Comparison of ENCODE assay signal across 24 cellular contexts in genomic region chr2:58731488-58731869, GRCh38.
DNase-seq lines count a peak whose midpoint lies in the region; ATAC-seq and TF ChIP-seq lines count a peak whose summit lies in the region.
"Had no signal": no experiment of that assay in that cellular context is flagged by ENCODE, and none has a peak within 500 bp of the region (broad histone marks: within the 10 kb centered on the region; RNA-seq: fewer than 3 reads in every experiment).

No MANE protein-coding gene starts in this region.

- H3K27ac Mint-ChIP-seq in stimulated activated naive B cell treated with anti-CD40 and anti-IgM and Interleukin-4, amounts not matched to agents 10 μg/mL and 1 μg/mL and 100 μg/mL, for 72 hours = no peak overlapping the region
- H3K27ac Mint-ChIP-seq: activated B cell treated with CpG ODN at 0.5 μM for 24 hours; activated CD4-positive, alpha-beta memory T cell treated with anti-CD3 and anti-CD28 coated beads for 36 hours; CD4-positive, alpha-beta memory T cell; T-helper 1 cell treated with Interleukin-12 subunit alpha and Interleukin-12 subunit beta and Interleukin-4 antibody, amounts not matched to agents 30 μg/mL and 1 μg/mL, for 36 hours had no signal

- CTCF ChIA-PET in HEK293 (lab: Yijun Ruan, JAX) = interaction anchor here (0.5 kb wide), 1 partner anchor 1943 kb away, joined by 4 read pairs; no protein-coding TSS in a partner anchor

- H3K4me1 ChIP-seq in HEK293 (ENCODE audit: control insufficient read depth, insufficient read depth, low read length) = peaks cover 11% of the 10 kb centered on the region; the same call in 1 of the 2 replicates
- H3K4me1 ChIP-seq: prostate gland had no signal

- POLR2A ChIA-PET in HEK293 (lab: Yijun Ruan, JAX) = interaction anchor here (0.9 kb wide), 1 partner anchor 97 kb away, joined by 3 read pairs; no protein-coding TSS in a partner anchor

- H3K4me3 Mint-ChIP-seq in stimulated activated naive B cell treated with anti-CD40 and anti-IgM and Interleukin-4, amounts not matched to agents 10 μg/mL and 1 μg/mL and 100 μg/mL, for 72 hours = peak overlapping the region in 1 of 2 donors; percentile 4
- H3K4me3 Mint-ChIP-seq: activated B cell treated with CpG ODN at 0.5 μM for 24 hours; activated CD4-positive, alpha-beta memory T cell treated with anti-CD3 and anti-CD28 coated beads for 36 hours; CD4-positive, alpha-beta memory T cell; T-helper 1 cell treated with Interleukin-12 subunit alpha and Interleukin-12 subunit beta and Interleukin-4 antibody, amounts not matched to agents 30 μg/mL and 1 μg/mL, for 36 hours had no signal

- H3K36me3 ChIP-seq in HEK293 (ENCODE audit: control insufficient read depth in 2 of 2, insufficient read depth in 1 of 2, low read length in 2 of 2) = no peaks in the 10 kb centered on the region
- H3K36me3 ChIP-seq: cardiac muscle cell, MG63, prostate gland had no signal

- no peak for TF ChIP-seq CTCF in HEK293 (tag by site-specific recombination; IDR thresholded peaks at IDR 0.05)

- ATAC-seq in stimulated activated naive B cell treated with anti-CD40 and anti-IgM and Interleukin-4, amounts not matched to agents 10 μg/mL and 1 μg/mL and 100 μg/mL, for 72 hours (replicated peaks) = peak; percentile 82 to 91
- ATAC-seq: GM12878 had no signal

- peak; percentile 88 for DNase-seq in NOMO-1 treated with dmso at 0.1 percent for 144 hours (lab: John Stamatoyannopoulos, UW; ENCODE audit: unreplicated experiment)
- DNase-seq in UCSD-AML1 (lab: John Stamatoyannopoulos, UW; ENCODE audit: unreplicated experiment) = peak; percentile 18
- no peak for DNase-seq in stimulated activated naive B cell treated with anti-CD40 and anti-IgM and Interleukin-4, amounts not matched to agents 10 μg/mL and 1 μg/mL and 100 μg/mL, for 72 hours
- DNase-seq in NCI-H1417 treated with DMSO at 0.1 percent for 48 hours (lab: John Stamatoyannopoulos, UW) = no peak
- DNase-seq in EL = no peak
- no peak for DNase-seq in NCI-H446 (lab: John Stamatoyannopoulos, UW)
- no peak for DNase-seq in superior temporal gyrus (ENCODE audit: extremely low spot score)
- DNase-seq: activated B cell treated with CpG ODN at 0.5 μM for 24 hours; activated CD4-positive, alpha-beta memory T cell treated with anti-CD3 and anti-CD28 coated beads for 36 hours; activated naive CD4-positive, alpha-beta T cell; amniotic stem cell; CD4-positive, alpha-beta memory T cell; DMS153; kidney glomerular epithelial cell; MG63; NCI-H187; NCI-H526 treated with DMSO at 0.1 percent for 48 hours; SHP77 had no signal

- no peak overlapping the region for H3K27ac ChIP-seq in HEK293 (ENCODE audit: extremely low read depth, low read depth, low read length)
- H3K27ac ChIP-seq: cardiac muscle cell, prostate gland had no signal

- no peaks in the 10 kb centered on the region for H3K27me3 Mint-ChIP-seq in stimulated activated naive B cell treated with anti-CD40 and anti-IgM and Interleukin-4, amounts not matched to agents 10 μg/mL and 1 μg/mL and 100 μg/mL, for 72 hours
- H3K27me3 Mint-ChIP-seq: activated B cell treated with CpG ODN at 0.5 μM for 24 hours; activated CD4-positive, alpha-beta memory T cell treated with anti-CD3 and anti-CD28 coated beads for 36 hours; CD4-positive, alpha-beta memory T cell had no signal

- no peaks in the 10 kb centered on the region for H3K36me3 Mint-ChIP-seq in stimulated activated naive B cell treated with anti-CD40 and anti-IgM and Interleukin-4, amounts not matched to agents 10 μg/mL and 1 μg/mL and 100 μg/mL, for 72 hours
- H3K36me3 Mint-ChIP-seq: activated CD4-positive, alpha-beta memory T cell treated with anti-CD3 and anti-CD28 coated beads for 36 hours; CD4-positive, alpha-beta memory T cell had no signal

- no peaks in the 10 kb centered on the region for H3K9me3 Mint-ChIP-seq in stimulated activated naive B cell treated with anti-CD40 and anti-IgM and Interleukin-4, amounts not matched to agents 10 μg/mL and 1 μg/mL and 100 μg/mL, for 72 hours
- H3K9me3 Mint-ChIP-seq: activated B cell treated with CpG ODN at 0.5 μM for 24 hours; activated CD4-positive, alpha-beta memory T cell treated with anti-CD3 and anti-CD28 coated beads for 36 hours; CD4-positive, alpha-beta memory T cell; T-helper 1 cell treated with Interleukin-12 subunit alpha and Interleukin-12 subunit beta and Interleukin-4 antibody, amounts not matched to agents 30 μg/mL and 1 μg/mL, for 36 hours had no signal

- no peaks in the 10 kb centered on the region for H3K9me3 ChIP-seq in HEK293 (ENCODE audit: control insufficient read depth, insufficient read depth, low read depth, low read length)
- H3K9me3 ChIP-seq: MG63, prostate gland had no signal

- H3K4me1 Mint-ChIP-seq in stimulated activated naive B cell treated with anti-CD40 and anti-IgM and Interleukin-4, amounts not matched to agents 10 μg/mL and 1 μg/mL and 100 μg/mL, for 72 hours = peaks cover 7 to 9% of the 10 kb centered on the region in 2 donors
- H3K4me1 Mint-ChIP-seq: activated B cell treated with CpG ODN at 0.5 μM for 24 hours; CD4-positive, alpha-beta memory T cell had no signal

- no peak overlapping the region for H3K4me3 ChIP-seq in HEK293 (ENCODE audit: low read depth, low read length)
- H3K4me3 ChIP-seq: cardiac muscle cell, GM12878, lung, MG63, prostate gland had no signal

TF ChIP-seq in HEK293, 187 proteins besides CTCF, POLR2A, EP300 and RAD21:
- TF ChIP-seq ZSCAN5A (tag by site-specific recombination; IDR thresholded peaks at IDR 0.05) (no peak), MZF1 (tag by site-specific recombination; IDR thresholded peaks at IDR 0.05; ENCODE audit: borderline replicate concordance) (peak; percentile 72), ZNF596 (tag by site-specific recombination; IDR thresholded peaks at IDR 0.05) (no peak)
- TF ChIP-seq, protein P1, sequence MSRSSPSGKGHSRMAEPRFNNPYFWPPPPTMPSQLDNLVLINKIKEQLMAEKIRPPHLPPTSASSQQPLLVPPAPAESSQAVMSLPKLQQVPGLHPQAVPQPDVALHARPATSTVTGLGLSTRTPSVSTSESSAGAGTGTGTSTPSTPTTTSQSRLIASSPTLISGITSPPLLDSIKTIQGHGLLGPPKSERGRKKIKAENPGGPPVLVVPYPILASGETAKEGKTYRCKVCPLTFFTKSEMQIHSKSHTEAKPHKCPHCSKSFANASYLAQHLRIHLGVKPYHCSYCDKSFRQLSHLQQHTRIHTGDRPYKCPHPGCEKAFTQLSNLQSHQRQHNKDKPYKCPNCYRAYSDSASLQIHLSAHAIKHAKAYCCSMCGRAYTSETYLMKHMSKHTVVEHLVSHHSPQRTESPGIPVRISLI (tag by site-specific recombination; IDR thresholded peaks at IDR 0.05) = no peak

Comparison
In these comparisons a context has a peak if more than half of its experiments do, and no peak if none do; other contexts are left out.
1. DNase-seq: peak in NOMO-1 treated with dmso at 0.1 percent for 144 hours (single experiment) and UCSD-AML1 (single experiment); none in stimulated activated naive B cell treated with anti-CD40 and anti-IgM and Interleukin-4, amounts not matched to agents 10 μg/mL and 1 μg/mL and 100 μg/mL, for 72 hours (single experiment), NCI-H1417 treated with DMSO at 0.1 percent for 48 hours (single experiment), EL (single experiment), NCI-H446 (0 of 2) and superior temporal gyrus (single experiment).